ENCODE assay signal across 16 cellular contexts in genomic region chr12:80242341-80242740, GRCh38.
"Had no signal": no experiment of that assay in that cellular context is flagged by ENCODE, and none has a peak within 500 bp of the region (broad histone marks: within the 10 kb centered on the region; RNA-seq: fewer than 3 reads in every experiment).

No MANE protein-coding gene starts in this region.

- H3K4me3 ChIP-seq: coronary artery, gastroesophageal sphincter, skin epidermis, thyroid gland, uterus had no signal

- H3K4me1 Mint-ChIP-seq: activated naive CD8-positive, alpha-beta T cell treated with anti-CD3 and anti-CD28 coated beads for 36 hours had no signal

- H3K36me3 ChIP-seq: gastroesophageal sphincter, thyroid gland, uterus had no signal

- H3K27me3 Mint-ChIP-seq: activated CD4-positive, alpha-beta memory T cell treated with anti-CD3 and anti-CD28 coated beads for 36 hours; activated naive CD8-positive, alpha-beta T cell treated with anti-CD3 and anti-CD28 coated beads for 36 hours had no signal

- DNase-seq: activated CD4-positive, alpha-beta memory T cell treated with anti-CD3 and anti-CD28 coated beads for 36 hours; activated CD4-positive, alpha-beta T cell treated with anti-CD3 and anti-CD28 coated beads for 1 hour; activated gamma-delta T cell; activated naive CD8-positive, alpha-beta T cell treated with anti-CD3 and anti-CD28 coated beads for 36 hours; activated T-cell treated with anti-CD3 and anti-CD28 coated beads, Interleukin-2, amount 50 U/mL, for 48 hours; anterior cingulate cortex; effector CD8-positive, alpha-beta T cell; left ventricle myocardium superior; posterior cingulate gyrus; uterus had no signal

- H3K4me3 Mint-ChIP-seq: activated CD4-positive, alpha-beta memory T cell treated with anti-CD3 and anti-CD28 coated beads for 36 hours; activated naive CD8-positive, alpha-beta T cell treated with anti-CD3 and anti-CD28 coated beads for 36 hours; neural crest cell; T-helper 2 cell treated with Interferon-gamma antibody and Interleukin-4, amounts not matched to agents 5 μg/mL and 100 μg/mL, for 36 hours had no signal

- H3K9me3 Mint-ChIP-seq: activated naive CD8-positive, alpha-beta T cell treated with anti-CD3 and anti-CD28 coated beads for 36 hours; T-helper 2 cell treated with Interferon-gamma antibody and Interleukin-4, amounts not matched to agents 5 μg/mL and 100 μg/mL, for 36 hours had no signal

- H3K36me3 Mint-ChIP-seq: activated CD4-positive, alpha-beta memory T cell treated with anti-CD3 and anti-CD28 coated beads for 36 hours; activated naive CD8-positive, alpha-beta T cell treated with anti-CD3 and anti-CD28 coated beads for 36 hours had no signal

- H3K27ac Mint-ChIP-seq: activated CD4-positive, alpha-beta memory T cell treated with anti-CD3 and anti-CD28 coated beads for 36 hours; activated naive CD8-positive, alpha-beta T cell treated with anti-CD3 and anti-CD28 coated beads for 36 hours; T-helper 2 cell treated with Interferon-gamma antibody and Interleukin-4, amounts not matched to agents 5 μg/mL and 100 μg/mL, for 36 hours had no signal

- H3K27ac ChIP-seq: coronary artery, gastroesophageal sphincter, skin epidermis, thyroid gland, uterus had no signal

- H3K9me3 ChIP-seq: gastroesophageal sphincter, thyroid gland, uterus had no signal

- H3K27me3 ChIP-seq: gastroesophageal sphincter, thyroid gland, uterus had no signal

- ATAC-seq: gastroesophageal sphincter, left ventricle myocardium superior had no signal

- H3K4me1 ChIP-seq: gastroesophageal sphincter, thyroid gland, uterus had no signal
